24 cellular contexts compared by ENCODE assay signal in genomic region chr5:38789134-38789533, GRCh38. TPM values are rescaled to one million over a fixed set of nuclear protein-coding genes. Genes with fewer than 3 reads are reported as not detected.
"Had no signal": no experiment of that assay in that cellular context is flagged by ENCODE, and none has a peak within 500 bp of the region (broad histone marks: within the 10 kb centered on the region; RNA-seq: fewer than 3 reads in every experiment).

No MANE protein-coding gene starts in this region.

- H3K4me3 ChIP-seq: adrenal gland, cardiac muscle cell, coronary artery had no signal

- H3K4me1 ChIP-seq: adrenal gland had no signal

- H3K27ac ChIP-seq: adrenal gland, cardiac muscle cell, coronary artery, RWPE1 had no signal

- H3K9me3 ChIP-seq: adrenal gland had no signal

- DNase-seq: activated CD4-positive, alpha-beta T cell treated with anti-CD3 and anti-CD28 coated beads for 36 hours; activated CD4-positive, alpha-beta T cell treated with anti-CD3 and anti-CD28 coated beads, Interleukin-2, amount 10 ng/mL, durations not matched to agents 7 days and 5 days; activated CD4-positive, alpha-beta T cell treated with anti-CD3 and anti-CD28 coated beads, Interleukin-2, amount 50 U/mL, for 48 hours; activated CD8-positive, alpha-beta T cell treated with anti-CD3 and anti-CD28 coated beads, Interleukin-2, amount 10 ng/mL, durations not matched to agents 7 days and 5 days; activated gamma-delta T cell; activated naive CD4-positive, alpha-beta T cell treated with Interleukin-2 at 50 U/mL for 16 hours; activated T-cell treated with anti-CD3 and anti-CD28 coated beads, Interleukin-2, amount 50 U/mL, for 24 hours; adrenal gland; KG1; NCI-H1092 treated with DMSO at 0.1 percent for 48 hours; NCI-H1417; NCI-H146; NCI-H187; NCI-H2081 treated with DMSO at 0.1 percent for 48 hours; NCI-H524; NCI-H69; NCI-H82; Right ventricle myocardium superior had no signal

- H3K36me3 ChIP-seq: adrenal gland, cardiac muscle cell had no signal

- ATAC-seq: activated CD4-positive, CD25-positive, alpha-beta regulatory T cell treated with anti-CD3 and anti-CD28 coated beads, Interleukin-2, amount 50 U/mL, for 24 hours; activated CD8-positive, alpha-beta T cell treated with anti-CD3 and anti-CD28 coated beads, Interleukin-2, amount 10 ng/mL, durations not matched to agents 7 days and 5 days; WTC11 had no signal

- H3K27me3 ChIP-seq: adrenal gland, cardiac muscle cell had no signal

RNA-seq across cellular contexts. Expression of gene OSMR, which starts 56.7 kb away (rescaled TPM):
- total RNA-seq: activated CD4-positive, alpha-beta T cell treated with anti-CD3 and anti-CD28 coated beads, Interleukin-2, amount 10 ng/mL, durations not matched to agents 7 days and 5 days; cardiac muscle cell; T-helper 2 cell treated with Interferon-gamma antibody and Interleukin-4, amounts not matched to agents 100 ng/mL and 5 ng/mL, for 36 hours had no signal
